Comparison of ENCODE assay signal across 1 cellular context in the genomic region with DNA sequence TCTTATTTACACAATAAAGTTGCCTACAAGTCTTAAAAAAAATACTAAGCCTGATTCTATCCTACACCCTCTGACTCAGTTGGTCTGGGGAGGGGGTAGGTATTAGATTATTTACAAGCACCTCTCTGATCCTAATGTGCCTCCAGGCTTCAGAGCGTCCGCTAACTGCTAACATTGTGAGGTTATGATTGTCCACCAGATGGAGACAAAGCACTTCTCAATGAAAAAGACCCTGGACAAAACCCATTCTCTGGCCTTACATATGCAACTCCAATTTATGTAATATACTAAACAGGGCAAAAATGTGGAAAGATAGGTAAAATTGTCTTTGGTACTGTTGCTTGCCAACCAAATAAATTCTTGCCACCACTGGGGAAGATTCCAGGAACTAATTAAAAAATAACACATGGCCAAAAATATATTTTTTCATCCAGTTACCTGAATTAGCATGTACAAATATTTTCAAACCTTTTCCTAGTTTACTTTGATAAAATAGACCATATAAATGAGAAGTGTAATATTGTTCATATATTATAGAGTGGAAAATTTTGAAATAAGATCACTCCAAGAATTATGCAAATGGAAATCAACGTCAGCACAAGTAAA.
TF ChIP-seq lines count a peak whose summit lies in the region.

No MANE protein-coding gene starts in this region.

TF ChIP-seq in WTC11, 78 proteins besides CTCF, POLR2A, EP300 and RAD21 (continued from another document):
- TF ChIP-seq, protein P1, sequence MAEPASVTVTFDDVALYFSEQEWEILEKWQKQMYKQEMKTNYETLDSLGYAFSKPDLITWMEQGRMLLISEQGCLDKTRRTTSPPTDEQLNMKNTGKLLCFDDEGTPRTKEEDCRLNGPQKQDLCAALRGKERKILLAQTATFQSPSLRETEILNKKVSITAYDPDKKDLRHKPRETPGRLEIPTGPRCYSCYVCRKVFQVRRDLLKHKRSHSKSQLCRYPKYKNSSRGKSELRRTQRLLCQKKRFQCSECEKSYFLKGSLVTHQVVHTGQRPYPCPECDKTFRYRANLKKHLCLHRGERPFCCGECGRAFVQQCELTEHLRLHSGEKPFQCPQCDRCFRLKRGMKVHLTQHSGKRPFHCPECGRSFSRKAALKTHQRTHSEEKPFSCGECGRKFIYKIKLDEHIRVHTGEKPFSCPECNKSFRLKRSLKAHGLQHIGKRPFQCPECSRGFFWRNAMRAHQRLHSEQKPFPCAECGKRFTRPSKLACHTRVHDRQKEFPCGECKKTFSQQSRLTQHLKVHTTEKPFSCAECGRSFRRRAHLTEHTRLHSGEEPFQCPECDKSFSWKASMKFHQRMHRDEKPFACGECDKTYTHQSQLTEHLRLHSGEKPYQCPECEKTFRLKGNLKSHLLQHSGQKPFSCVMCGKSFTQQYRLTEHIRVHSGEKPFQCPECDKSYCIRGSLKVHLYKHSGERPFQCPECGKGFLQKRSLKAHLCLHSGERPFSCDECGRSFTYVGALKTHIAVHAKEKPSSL (CRISPR knock-in tag; conservative IDR thresholded peaks at IDR 0.05): no peak
- TF ChIP-seq, protein P2, sequence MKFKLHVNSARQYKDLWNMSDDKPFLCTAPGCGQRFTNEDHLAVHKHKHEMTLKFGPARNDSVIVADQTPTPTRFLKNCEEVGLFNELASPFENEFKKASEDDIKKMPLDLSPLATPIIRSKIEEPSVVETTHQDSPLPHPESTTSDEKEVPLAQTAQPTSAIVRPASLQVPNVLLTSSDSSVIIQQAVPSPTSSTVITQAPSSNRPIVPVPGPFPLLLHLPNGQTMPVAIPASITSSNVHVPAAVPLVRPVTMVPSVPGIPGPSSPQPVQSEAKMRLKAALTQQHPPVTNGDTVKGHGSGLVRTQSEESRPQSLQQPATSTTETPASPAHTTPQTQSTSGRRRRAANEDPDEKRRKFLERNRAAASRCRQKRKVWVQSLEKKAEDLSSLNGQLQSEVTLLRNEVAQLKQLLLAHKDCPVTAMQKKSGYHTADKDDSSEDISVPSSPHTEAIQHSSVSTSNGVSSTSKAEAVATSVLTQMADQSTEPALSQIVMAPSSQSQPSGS (CRISPR knock-in tag; IDR thresholded peaks at IDR 0.05; ENCODE audit: borderline replicate concordance, low read depth): no peak
- no peak for TF ChIP-seq NR1H2 (CRISPR knock-in tag; IDR thresholded peaks at IDR 0.05)
